18 cellular contexts compared by ENCODE assay signal in the genomic region with DNA sequence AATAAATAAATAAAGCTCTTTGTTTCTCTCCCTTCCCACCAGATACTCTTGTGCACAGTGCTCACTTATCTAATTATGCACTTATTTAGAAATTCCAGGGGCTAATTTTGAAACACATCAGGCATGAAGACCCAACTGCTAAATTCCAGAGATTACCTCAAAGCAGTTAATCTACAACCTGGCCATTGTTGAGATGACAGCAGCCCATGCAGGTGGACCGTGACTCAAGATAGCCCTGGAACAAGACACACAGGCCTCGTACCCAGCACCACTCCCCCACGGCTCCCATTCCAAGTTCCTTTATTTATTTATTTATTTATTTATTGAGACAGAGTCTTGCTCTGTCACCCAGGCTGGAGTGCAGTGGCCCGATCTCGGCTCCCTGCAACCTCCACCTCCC.
DNase-seq lines count a peak whose midpoint lies in the region; ATAC-seq and TF ChIP-seq lines count a peak whose summit lies in the region.
"Had no signal": no experiment of that assay in that cellular context is flagged by ENCODE, and none has a peak within 500 bp of the region (broad histone marks: within the 10 kb centered on the region; RNA-seq: fewer than 3 reads in every experiment).

No MANE protein-coding gene starts in this region.

- no peaks in the 10 kb centered on the region for H3K79me2 ChIP-seq in trophoblast cell (ENCODE audit: control insufficient read depth, insufficient read depth, low read length, poor library complexity)

- H4K91ac ChIP-seq in trophoblast cell (ENCODE audit: low read depth, low read length), result no peak overlapping the region

- no peak overlapping the region for H3K27ac Mint-ChIP-seq in activated T-helper 2 cell treated with anti-CD3 and anti-CD28 coated beads, Interferon-gamma antibody, Interleukin-2, Interleukin-4, amounts not matched to agents 10 μg/mL and 5 μg/mL and 100 μg/mL, durations not matched to agents 14 hours and 24 hours and 36 hours
- H3K27ac Mint-ChIP-seq in stimulated activated memory B cell treated with anti-CD40 and anti-IgM and Interleukin-4, amounts not matched to agents 10 μg/mL and 1 μg/mL and 100 μg/mL, for 72 hours, result no peak overlapping the region
- H3K27ac Mint-ChIP-seq: GM23338, H9 had no signal

- H3K36me3 ChIP-seq in HEK293 (ENCODE audit: control insufficient read depth in 2 of 2, insufficient read depth in 1 of 2, low read length in 2 of 2) (peaks cover 19 to 22% of the 10 kb centered on the region in 2 experiments), trophoblast cell (ENCODE audit: control insufficient read depth in 1 of 2, insufficient read depth in 2 of 2, low read length in 2 of 2) (peaks cover 5 to 15% of the 10 kb centered on the region in 2 experiments), HAP-1 (replicated peaks) (0 out of 2 replicates have a peak, but pooled peaks cover 3% of the 10 kb centered on the region)

- H3K9me3 ChIP-seq in HEK293 (ENCODE audit: control insufficient read depth, insufficient read depth, low read depth, low read length), result no peaks in the 10 kb centered on the region
- H3K9me3 ChIP-seq in trophoblast cell (ENCODE audit: insufficient read depth, low read depth, low read length), result no peaks in the 10 kb centered on the region
- no peaks in the 10 kb centered on the region for H3K9me3 ChIP-seq in HAP-1
- H3K9me3 ChIP-seq: A549 had no signal

- no peak overlapping the region for H3K23ac ChIP-seq in trophoblast cell (ENCODE audit: low read length)

- no peak overlapping the region for H4K8ac ChIP-seq in trophoblast cell (ENCODE audit: low read depth, low read length)

- H4K12ac ChIP-seq in trophoblast cell (ENCODE audit: low read depth, low read length), result no peak overlapping the region

- H2BK5ac ChIP-seq in trophoblast cell (ENCODE audit: low read depth, low read length, poor library complexity), result no peak overlapping the region

- no peaks in the 10 kb centered on the region for H3K27me3 ChIP-seq in trophoblast cell (ENCODE audit: insufficient read depth, low read length)
- no peaks in the 10 kb centered on the region for H3K27me3 ChIP-seq in HAP-1 (ENCODE audit: low read depth)

- H2BK12ac ChIP-seq in trophoblast cell (ENCODE audit: low read length), result no peak overlapping the region

- in situ Hi-C loops in HAP-1 (cut with MboI; ENCODE audit: low sequenced_read_pairs), result no loop called here

- H3K4me3 ChIP-seq in HEK293 (ENCODE audit: low read depth, low read length) (no peak overlapping the region), epithelial cell of proximal tubule (ENCODE audit: low read depth, low read length) (no peak overlapping the region), trophoblast cell (ENCODE audit: low read depth, low read length) (no peak overlapping the region), HAP-1 (no peak overlapping the region)
- H3K4me3 ChIP-seq: A549, GM23338 had no signal

- no peak overlapping the region for H3K18ac ChIP-seq in trophoblast cell (ENCODE audit: low read length)

- peak; percentile 50 for DNase-seq in epithelial cell of proximal tubule (ENCODE audit: low read depth)
- DNase-seq in kidney tubule cell (ENCODE audit: low spot score), result peak; percentile 85
- DNase-seq in trophoblast cell, result peak; percentile 67 to 84
- no peak for DNase-seq in amniotic stem cell (lab: John Stamatoyannopoulos, UW)
- no peak for DNase-seq in activated T-helper 2 cell treated with anti-CD3 and anti-CD28 coated beads, Interferon-gamma antibody, Interleukin-2, Interleukin-4, amounts not matched to agents 10 μg/mL and 5 μg/mL and 100 μg/mL, durations not matched to agents 14 hours and 24 hours and 36 hours (ENCODE audit: low spot score)
- DNase-seq in HAP-1 (ENCODE audit: low spot score in 2 of 2), result no peak
- DNase-seq: 8988T; ACHN; C1 segment of cervical spinal cord; CD4-positive, alpha-beta memory T cell; COR-L47; DMS153; DND-41; H9 had no signal

- no peak overlapping the region for H2AK5ac ChIP-seq in trophoblast cell (ENCODE audit: low read length)

- intact Hi-C loops in activated T-helper 2 cell treated with anti-CD3 and anti-CD28 coated beads, Interferon-gamma antibody, Interleukin-2, Interleukin-4, amounts not matched to agents 10 μg/mL and 5 μg/mL and 100 μg/mL, durations not matched to agents 14 hours and 24 hours and 36 hours (cut with micrococcal nuclease), result no loop called here

- no peak overlapping the region for H3K4me2 ChIP-seq in trophoblast cell (ENCODE audit: low read length)
- H3K4me2 ChIP-seq: A549, GM23338 had no signal

- H3K79me1 ChIP-seq in trophoblast cell (ENCODE audit: low read length), result no peaks in the 10 kb centered on the region

- POLR2A ChIA-PET in HEK293 (lab: Yijun Ruan, JAX), result no interaction called here

- H3K9ac ChIP-seq in trophoblast cell (ENCODE audit: low read length), result no peak overlapping the region

- CTCF ChIA-PET in HEK293 (lab: Yijun Ruan, JAX), result no interaction called here

- no peak overlapping the region for H3K27ac ChIP-seq in HEK293 (ENCODE audit: extremely low read depth, low read depth, low read length)
- no peak overlapping the region for H3K27ac ChIP-seq in trophoblast cell (ENCODE audit: low read depth, low read length)
- H3K27ac ChIP-seq: A549 had no signal

- no peak overlapping the region for H3K4me3 Mint-ChIP-seq in activated T-helper 2 cell treated with anti-CD3 and anti-CD28 coated beads, Interferon-gamma antibody, Interleukin-2, Interleukin-4, amounts not matched to agents 10 μg/mL and 5 μg/mL and 100 μg/mL, durations not matched to agents 14 hours and 24 hours and 36 hours (ENCODE audit: low read depth)
- H3K4me3 Mint-ChIP-seq in stimulated activated memory B cell treated with anti-CD40 and anti-IgM and Interleukin-4, amounts not matched to agents 10 μg/mL and 1 μg/mL and 100 μg/mL, for 72 hours, result no peak overlapping the region
- H3K4me3 Mint-ChIP-seq: CD4-positive, alpha-beta memory T cell; GM23338; H9 had no signal

- H2AFZ ChIP-seq in trophoblast cell (ENCODE audit: insufficient read depth, low read length, poor library complexity), result no peak overlapping the region
- H2AFZ ChIP-seq: GM23338 had no signal

- H3K9me3 Mint-ChIP-seq in activated T-helper 2 cell treated with anti-CD3 and anti-CD28 coated beads, Interferon-gamma antibody, Interleukin-2, Interleukin-4, amounts not matched to agents 10 μg/mL and 5 μg/mL and 100 μg/mL, durations not matched to agents 14 hours and 24 hours and 36 hours, result no peaks in the 10 kb centered on the region
- no peaks in the 10 kb centered on the region for H3K9me3 Mint-ChIP-seq in stimulated activated memory B cell treated with anti-CD40 and anti-IgM and Interleukin-4, amounts not matched to agents 10 μg/mL and 1 μg/mL and 100 μg/mL, for 72 hours
- H3K9me3 Mint-ChIP-seq: CD4-positive, alpha-beta memory T cell; GM23338; H9 had no signal

- H3K4me1 Mint-ChIP-seq in activated T-helper 2 cell treated with anti-CD3 and anti-CD28 coated beads, Interferon-gamma antibody, Interleukin-2, Interleukin-4, amounts not matched to agents 10 μg/mL and 5 μg/mL and 100 μg/mL, durations not matched to agents 14 hours and 24 hours and 36 hours (ENCODE audit: low read depth), result no peaks in the 10 kb centered on the region
- H3K4me1 Mint-ChIP-seq in stimulated activated memory B cell treated with anti-CD40 and anti-IgM and Interleukin-4, amounts not matched to agents 10 μg/mL and 1 μg/mL and 100 μg/mL, for 72 hours, result no peaks in the 10 kb centered on the region
- H3K4me1 Mint-ChIP-seq: CD4-positive, alpha-beta memory T cell; GM23338; H9 had no signal

- no peak overlapping the region for H3K14ac ChIP-seq in trophoblast cell (ENCODE audit: low read length)

- ATAC-seq in stimulated activated memory B cell treated with anti-CD40 and anti-IgM and Interleukin-4, amounts not matched to agents 10 μg/mL and 1 μg/mL and 100 μg/mL, for 72 hours, result no peak
- ATAC-seq: A549, GM23338 had no signal

- H3K27me3 Mint-ChIP-seq in activated T-helper 2 cell treated with anti-CD3 and anti-CD28 coated beads, Interferon-gamma antibody, Interleukin-2, Interleukin-4, amounts not matched to agents 10 μg/mL and 5 μg/mL and 100 μg/mL, durations not matched to agents 14 hours and 24 hours and 36 hours (ENCODE audit: low read depth), result no peaks in the 10 kb centered on the region
- no peaks in the 10 kb centered on the region for H3K27me3 Mint-ChIP-seq in stimulated activated memory B cell treated with anti-CD40 and anti-IgM and Interleukin-4, amounts not matched to agents 10 μg/mL and 1 μg/mL and 100 μg/mL, for 72 hours
- H3K27me3 Mint-ChIP-seq: CD4-positive, alpha-beta memory T cell had no signal

- no peaks in the 10 kb centered on the region for H3K4me1 ChIP-seq in HEK293 (ENCODE audit: control insufficient read depth, insufficient read depth, low read length)
- H3K4me1 ChIP-seq in trophoblast cell (ENCODE audit: control insufficient read depth in 1 of 2, insufficient read depth in 2 of 2, low read length in 2 of 2), result no peaks in the 10 kb centered on the region
- H3K4me1 ChIP-seq in HAP-1, result no peaks in the 10 kb centered on the region

- peaks cover 7% of the 10 kb centered on the region for H3K36me3 Mint-ChIP-seq in activated T-helper 2 cell treated with anti-CD3 and anti-CD28 coated beads, Interferon-gamma antibody, Interleukin-2, Interleukin-4, amounts not matched to agents 10 μg/mL and 5 μg/mL and 100 μg/mL, durations not matched to agents 14 hours and 24 hours and 36 hours (ENCODE audit: low read depth)
- H3K36me3 Mint-ChIP-seq in stimulated activated memory B cell treated with anti-CD40 and anti-IgM and Interleukin-4, amounts not matched to agents 10 μg/mL and 1 μg/mL and 100 μg/mL, for 72 hours, result peaks cover 11% of the 10 kb centered on the region

- no peak overlapping the region for H2BK120ac ChIP-seq in trophoblast cell (ENCODE audit: insufficient read depth, low read length, poor library complexity)

- WGBS in trophoblast cell (ENCODE audit: extremely low coverage, insufficient coverage, insufficient read length), result no CpG with 5 or more reads among the region's 5 CpGs

- no peak overlapping the region for H3K4ac ChIP-seq in trophoblast cell (ENCODE audit: low read depth, low read length)

- TF ChIP-seq CTCF in HEK293 (tag by site-specific recombination; IDR thresholded peaks at IDR 0.05), result no peak
- no peak for TF ChIP-seq CTCF in epithelial cell of proximal tubule (conservative IDR thresholded peaks at IDR 0.05; ENCODE audit: low read depth, low read length)

TF ChIP-seq in HEK293, 187 proteins besides CTCF, POLR2A, EP300 and RAD21 (continues in another document):
- no peak for TF ChIP-seq ZNF146 (tag by site-specific recombination; IDR thresholded peaks at IDR 0.05)
- TF ChIP-seq GFI1B (tag by site-specific recombination; IDR thresholded peaks at IDR 0.05), result no peak

Comparison
In these comparisons a context has a peak if more than half of its experiments do, and no peak if none do; other contexts are left out.
1. DNase-seq: peak in epithelial cell of proximal tubule (single experiment), kidney tubule cell (single experiment) and trophoblast cell (2 of 2); none in amniotic stem cell (single experiment), activated T-helper 2 cell treated with anti-CD3 and anti-CD28 coated beads, Interferon-gamma antibody, Interleukin-2, Interleukin-4, amounts not matched to agents 10 μg/mL and 5 μg/mL and 100 μg/mL, durations not matched to agents 14 hours and 24 hours and 36 hours (single experiment) and HAP-1 (0 of 2).